In the genomic region with DNA sequence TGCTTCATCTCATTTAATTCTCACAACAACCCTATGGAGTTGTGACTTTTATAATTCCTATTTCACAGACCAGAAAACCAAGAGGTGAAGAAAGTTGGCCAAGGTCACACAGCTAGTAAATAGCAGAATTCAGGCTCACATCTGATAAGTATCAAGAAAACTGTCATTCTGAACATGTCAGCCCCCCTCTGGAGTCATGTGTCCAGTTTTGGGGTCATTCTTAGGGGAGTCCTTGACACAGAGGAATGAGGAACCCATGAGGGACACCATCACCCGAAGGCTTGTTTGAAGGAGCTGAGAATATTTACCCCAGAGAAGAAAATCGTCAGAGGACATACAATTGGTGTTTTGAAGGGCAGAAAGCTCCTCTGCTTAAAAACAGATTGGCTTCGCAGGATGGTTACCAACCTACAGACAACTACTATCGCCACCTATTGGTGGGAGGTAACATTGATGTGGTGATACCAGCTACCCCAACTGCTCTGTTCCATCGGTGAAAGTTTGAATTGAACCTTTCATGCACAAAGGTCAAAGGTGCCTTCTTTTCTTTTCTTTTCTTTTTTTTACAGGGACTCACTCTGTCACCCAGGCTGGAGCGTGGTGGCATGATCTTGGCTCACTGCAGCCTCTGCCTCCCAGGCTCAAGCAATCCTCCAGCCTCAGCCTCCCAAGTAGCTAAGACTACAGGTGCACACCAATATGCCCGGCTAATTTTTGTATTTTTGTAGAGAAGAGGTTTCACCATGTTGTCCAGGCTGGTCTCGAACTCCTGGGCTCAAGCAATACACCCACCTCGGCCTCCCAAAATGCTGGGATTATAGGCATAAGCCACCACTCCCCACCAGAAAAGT, we compare ENCODE assay signal across 8 cellular contexts. TPM values are rescaled to one million over a fixed set of nuclear protein-coding genes. Genes with fewer than 3 reads are reported as not detected.
DNase-seq lines count a peak whose midpoint lies in the region; ATAC-seq and TF ChIP-seq lines count a peak whose summit lies in the region.

No MANE protein-coding gene starts in this region.

- H2AK5ac ChIP-seq in H9 (ENCODE audit: insufficient read length, low read length), result no peak overlapping the region

- H3K79me1 ChIP-seq in H9 (ENCODE audit: insufficient read depth, low read depth, low read length, poor library complexity, severe bottlenecking), result no peaks in the 10 kb centered on the region

- H2BK120ac ChIP-seq in H9 (ENCODE audit: low read depth, low read length, poor library complexity, severe bottlenecking), result no peak overlapping the region

- WGBS in H9 (ENCODE audit: extremely low coverage, insufficient read length, low lambda C conversion rate), result no CpG with 5 or more reads among the region's 9 CpGs
- WGBS in lung, 2 donors, result 26 to 29% methylated on average over 9 of the region's 9 CpGs

- peaks cover 9% of the 10 kb centered on the region for H3K27me3 Mint-ChIP-seq in H9 (ENCODE audit: low read depth)
- H3K27me3 Mint-ChIP-seq in stimulated activated naive B cell treated with anti-CD40 and anti-IgM and Interleukin-4, amounts not matched to agents 10 μg/mL and 1 μg/mL and 100 μg/mL, for 72 hours, result peaks cover 13 to 24% of the 10 kb centered on the region in 2 donors

- H3K4me3 Mint-ChIP-seq in H9, result no peak overlapping the region; a peak in 1 of 5 replicates
- peak overlapping the region in 1 of 2 donors; percentile 24 for H3K4me3 Mint-ChIP-seq in stimulated activated naive B cell treated with anti-CD40 and anti-IgM and Interleukin-4, amounts not matched to agents 10 μg/mL and 1 μg/mL and 100 μg/mL, for 72 hours

- no peak overlapping the region for H3K4me3 ChIP-seq in BE2C (ENCODE audit: low read depth, low read length)
- H3K4me3 ChIP-seq in lung, result no peak overlapping the region

- H3K56ac ChIP-seq in H9 (ENCODE audit: insufficient read length, low read depth, low read length), result no peak overlapping the region

- no peak overlapping the region for H2BK20ac ChIP-seq in H9 (ENCODE audit: low read depth, low read length, poor library complexity, severe bottlenecking)

- no peak overlapping the region for H3K9ac ChIP-seq in H9 (ENCODE audit: extremely low read depth, insufficient read length, low read length)

- H3K27ac ChIP-seq in H9 (ENCODE audit: insufficient read length, low read depth, low read length) (no peak overlapping the region), lung (ENCODE audit: low read depth in 1 of 2, low read length in 1 of 2) (no peak overlapping the region)

- H3K4ac ChIP-seq in H9 (ENCODE audit: low read depth, low read length), result no peak overlapping the region

- peak; percentile 64 for TF ChIP-seq CTCF in BE2C (IDR thresholded peaks at IDR 0.05; ENCODE audit: low read depth, low read length)
- TF ChIP-seq CTCF in H9 (conservative IDR thresholded peaks at IDR 0.05), result peak; percentile 86
- peak; percentile 76 for TF ChIP-seq CTCF in lung (IDR thresholded peaks at IDR 0.05; ENCODE audit: control extremely low read depth, extremely low read depth)

- H3T11ph ChIP-seq in H9 (ENCODE audit: low read length), result no peak overlapping the region

- no peaks in the 10 kb centered on the region for H3K36me3 Mint-ChIP-seq in H9 (ENCODE audit: insufficient read depth in 1 of 3, low read depth in 3 of 3)
- H3K36me3 Mint-ChIP-seq in stimulated activated naive B cell treated with anti-CD40 and anti-IgM and Interleukin-4, amounts not matched to agents 10 μg/mL and 1 μg/mL and 100 μg/mL, for 72 hours, result no peaks in the 10 kb centered on the region

- no peak overlapping the region for H2BK15ac ChIP-seq in H9 (ENCODE audit: low read depth, low read length)

- no peak overlapping the region for H2AFZ ChIP-seq in H9 (ENCODE audit: low read length)

- no peak overlapping the region for H3K18ac ChIP-seq in H9 (ENCODE audit: insufficient read length, low read depth, low read length)

- no peak overlapping the region for H4K91ac ChIP-seq in H9 (ENCODE audit: insufficient read length, low read depth, low read length)

- no peaks in the 10 kb centered on the region for H3K36me3 ChIP-seq in BE2C
- no peaks in the 10 kb centered on the region for H3K36me3 ChIP-seq in lung (ENCODE audit: control insufficient read depth in 2 of 2, insufficient read depth in 2 of 2, low read length in 2 of 2)

- H3K27ac Mint-ChIP-seq in H9, result no peak overlapping the region
- H3K27ac Mint-ChIP-seq in stimulated activated naive B cell treated with anti-CD40 and anti-IgM and Interleukin-4, amounts not matched to agents 10 μg/mL and 1 μg/mL and 100 μg/mL, for 72 hours, result no peak overlapping the region

- no peak overlapping the region for H2BK12ac ChIP-seq in H9 (ENCODE audit: insufficient read length, low read depth, low read length)

- no peak overlapping the region for H3K14ac ChIP-seq in H9 (ENCODE audit: insufficient read depth, low read length)

- peaks cover 0 to 2% of the 10 kb centered on the region in 2 experiments; a peak in 1 of 5 replicates for H3K9me3 Mint-ChIP-seq in H9
- no peaks in the 10 kb centered on the region for H3K9me3 Mint-ChIP-seq in stimulated activated naive B cell treated with anti-CD40 and anti-IgM and Interleukin-4, amounts not matched to agents 10 μg/mL and 1 μg/mL and 100 μg/mL, for 72 hours

- no peak overlapping the region for H4K8ac ChIP-seq in H9 (replicated peaks; ENCODE audit: insufficient read length, low read depth, low read length)

- DNase-seq in BE2C (peak; percentile 17), H9 (no peak), NCI-H2196 treated with DMSO at 0.1 percent for 48 hours (lab: John Stamatoyannopoulos, UW; ENCODE audit: unreplicated experiment) (peak; percentile 54), dermis blood vessel endothelial cell (peak; percentile 60), lung (ENCODE audit: low spot score) (peak; percentile 56), mesenteric fat pad (ENCODE audit: low spot score) (no peak)
- DNase-seq in activated CD4-positive, CD25-positive, alpha-beta regulatory T cell treated with anti-CD3 and anti-CD28 coated beads, Interleukin-2, amount 50 U/mL, for 16 hours (ENCODE audit: low read depth, low spot score), result peak; percentile 44
- DNase-seq in stimulated activated naive B cell treated with anti-CD40 and anti-IgM and Interleukin-4, amounts not matched to agents 10 μg/mL and 1 μg/mL and 100 μg/mL, for 72 hours, result peak; percentile 35

- H3K4me1 ChIP-seq in BE2C, result no peaks in the 10 kb centered on the region
- H3K4me1 ChIP-seq in H9 (ENCODE audit: insufficient read depth, low read length), result no peaks in the 10 kb centered on the region
- no peaks in the 10 kb centered on the region for H3K4me1 ChIP-seq in lung (ENCODE audit: control insufficient read depth in 2 of 2, insufficient read depth in 2 of 2, low read length in 2 of 2)

- ATAC-seq in lung (ENCODE audit: insufficient read depth, low FRiP score), result peak; percentile 72
- ATAC-seq in stimulated activated naive B cell treated with anti-CD40 and anti-IgM and Interleukin-4, amounts not matched to agents 10 μg/mL and 1 μg/mL and 100 μg/mL, for 72 hours (replicated peaks), result peak; percentile 86 to 90

- H3K27me3 ChIP-seq in BE2C, result peaks cover 5% of the 10 kb centered on the region; the same call in 1 of the 2 replicates
- H3K27me3 ChIP-seq in H9 (ENCODE audit: insufficient read depth, low read length), result no peaks in the 10 kb centered on the region
- no peaks in the 10 kb centered on the region for H3K27me3 ChIP-seq in lung (ENCODE audit: control insufficient read depth, insufficient read depth)

- no peaks in the 10 kb centered on the region for H3K79me2 ChIP-seq in H9 (ENCODE audit: insufficient read depth, low read length)

- no peak overlapping the region for H4K5ac ChIP-seq in H9 (ENCODE audit: insufficient read length, low read depth, low read length)

- H4K20me1 ChIP-seq in H9 (ENCODE audit: control insufficient read depth, insufficient read depth, insufficient read length), result no peaks in the 10 kb centered on the region

- H3K23me2 ChIP-seq in H9 (ENCODE audit: insufficient read length, low read depth, low read length, poor library complexity, severe bottlenecking), result no peaks in the 10 kb centered on the region

- no peaks in the 10 kb centered on the region for H3K9me3 ChIP-seq in BE2C
- no peaks in the 10 kb centered on the region for H3K9me3 ChIP-seq in H9 (ENCODE audit: control insufficient read depth, low read depth, low read length)
- H3K9me3 ChIP-seq in lung (ENCODE audit: control insufficient read depth in 2 of 2, insufficient read depth in 1 of 2, low read length in 1 of 2), result no peaks in the 10 kb centered on the region

- no peak overlapping the region for H3K23ac ChIP-seq in H9 (ENCODE audit: insufficient read length, low read depth, low read length)

- H3K4me2 ChIP-seq in H9 (ENCODE audit: insufficient read depth, insufficient read length, low read length), result no peak overlapping the region

- H3K4me1 Mint-ChIP-seq in H9, result peaks cover 0 to 5% of the 10 kb centered on the region in 2 experiments; a peak in 2 of 4 replicates
- H3K4me1 Mint-ChIP-seq in stimulated activated naive B cell treated with anti-CD40 and anti-IgM and Interleukin-4, amounts not matched to agents 10 μg/mL and 1 μg/mL and 100 μg/mL, for 72 hours, result peaks cover 7 to 10% of the 10 kb centered on the region in 2 donors

- no peak overlapping the region for H2BK5ac ChIP-seq in H9 (ENCODE audit: insufficient read length, low read length)

RNA-seq across cellular contexts. Expression of gene NCMAP, which starts 31.3 kb away (rescaled TPM):
- not detected for polyA plus RNA-seq in BE2C (2012; ENCODE audit: insufficient read depth, insufficient read length, low read depth)
- total RNA-seq in H9 (2021) (0.33 and 0.35 TPM in 2 replicates), dermis blood vessel endothelial cell (not detected in 2 replicates), lung (10 to 100 TPM in 1 of 2 donors, 1 to 10 TPM in 1; 6.5 to 20.2 TPM), mesenteric fat pad (not detected)
- polyA plus RNA-seq in lung, result 1 to 10 TPM; 1.5 to 5.2 TPM

RNA-seq across cellular contexts. Expression of gene SRRM1, which starts 55.9 kb away (rescaled TPM):
- 41.5 TPM for polyA plus RNA-seq in BE2C (2012; ENCODE audit: insufficient read depth, insufficient read length, low read depth)
- total RNA-seq in H9 (2021) (282 and 290 TPM in 2 replicates), dermis blood vessel endothelial cell (26.9 and 31.1 TPM in 2 replicates), lung (10 to 100 TPM; 92.4 to 95.8 TPM), mesenteric fat pad (103 TPM)
- 10 to 100 TPM; 37.4 to 42.3 TPM for polyA plus RNA-seq in lung

Comparison
In these comparisons a context has a peak if more than half of its experiments do, and no peak if none do; other contexts are left out.
1. DNase-seq: peak in BE2C (single experiment), NCI-H2196 treated with DMSO at 0.1 percent for 48 hours (single experiment), activated CD4-positive, CD25-positive, alpha-beta regulatory T cell treated with anti-CD3 and anti-CD28 coated beads, Interleukin-2, amount 50 U/mL, for 16 hours (single experiment), dermis blood vessel endothelial cell (single experiment), lung (single experiment) and stimulated activated naive B cell treated with anti-CD40 and anti-IgM and Interleukin-4, amounts not matched to agents 10 μg/mL and 1 μg/mL and 100 μg/mL, for 72 hours (single experiment); none in H9 (single experiment) and mesenteric fat pad (single experiment).
2. Peak in every context shown above with its lines, with median percentiles within 50 percentile points of each other: CTCF ChIP-seq.